Comparison of ENCODE assay signal across 8 cellular contexts in genomic region chr19:55301459-55302331, GRCh38. TPM values are rescaled to one million over a fixed set of nuclear protein-coding genes. Genes with fewer than 3 reads are reported as not detected.
DNase-seq lines count a peak whose midpoint lies in the region; ATAC-seq and TF ChIP-seq lines count a peak whose summit lies in the region.

No MANE protein-coding gene starts in this region.

- H3K4me3 ChIP-seq in HFF-Myc (replicated peaks; ENCODE audit: low read depth, low read length) (0 out of 2 replicates have a peak overlapping the region, but pooled peaks have one; percentile 6), body of pancreas (no peak overlapping the region), spleen (peak overlapping the region; percentile 18 to 69 (median 30))

- H3K36me3 ChIP-seq in body of pancreas (replicated peaks in 1 of 2; ENCODE audit: insufficient read depth in 1 of 2, low read depth in 2 of 2) (no peaks in the 10 kb centered on the region), spleen (peaks cover 0 to 6% (median 0%) of the 10 kb centered on the region in 6 donors)

- ATAC-seq in body of pancreas: peak; percentile 87
- no peak for ATAC-seq in GM18505 (IDR thresholded peaks at IDR 0.05; ENCODE audit: unreplicated experiment)

- intact Hi-C loops in body of pancreas (cut with DNase I) (loop anchor here (10.0 kb wide), 1 partner anchor 83 kb away; the partner anchor contains the start of genes RPL28 and TMEM238), spleen (cut with DNase I; ENCODE audit: low total_unique reads) (no loop called here)

- no peaks in the 10 kb centered on the region for H3K27me3 ChIP-seq in body of pancreas
- H3K27me3 ChIP-seq in spleen (replicated peaks in 1 of 7): peaks cover 0 to 10% (median 0%) of the 10 kb centered on the region in 7 donors

- peak; percentile 84 for DNase-seq in ELR (ENCODE audit: low read depth)
- DNase-seq in HFF-Myc (ENCODE audit: extremely low read depth, low read depth): peak; percentile 55
- DNase-seq in NCI-H1436 treated with DMSO at 0.1 percent for 48 hours (lab: John Stamatoyannopoulos, UW): peak; percentile 40
- peak; percentile 90 for DNase-seq in UCSD-AML1 (lab: John Stamatoyannopoulos, UW; ENCODE audit: unreplicated experiment)
- DNase-seq in body of pancreas: peak; percentile 88 to 92 (median 90)
- peak; percentile 98 for DNase-seq in iPS-NIHi7 (ENCODE audit: extremely low spot score)
- peak; percentile 97 for DNase-seq in spleen

- peak; percentile 84 for TF ChIP-seq CTCF in HFF-Myc (IDR thresholded peaks at IDR 0.05; ENCODE audit: low read depth, low read length, missing control alignments)
- TF ChIP-seq CTCF in body of pancreas (IDR thresholded peaks at IDR 0.05): peak; percentile 91 to 97 (median 96)
- TF ChIP-seq CTCF in spleen (IDR thresholded peaks at IDR 0.05 in 8 of 11, conservative IDR thresholded peaks at IDR 0.05 in 3 of 11): peak; percentile 96 to 100 (median 99)

- no peak for TF ChIP-seq POLR2A in body of pancreas (IDR thresholded peaks at IDR 0.05)
- no peak for TF ChIP-seq POLR2A in spleen (IDR thresholded peaks at IDR 0.05)
- no peak for TF ChIP-seq POLR2A in GM18505 (IDR thresholded peaks at IDR 0.05; ENCODE audit: borderline replicate concordance, extremely low read depth, insufficient read depth, insufficient read length)

- H3K4me1 ChIP-seq in body of pancreas (peaks cover 10% of the 10 kb centered on the region), spleen (peaks cover 0 to 18% (median 12%) of the 10 kb centered on the region in 6 donors)

- H3K27ac ChIP-seq in body of pancreas (no peak overlapping the region), spleen (peak overlapping the region in 6 of 8 donors; percentile 43 to 77 (median 60))

- 11 to 24% methylated on average over 20 to 42 of the region's 42 CpGs for WGBS in body of pancreas, 2 donors
- 11 to 19% (median 12%) methylated on average over 28 to 42 of the region's 42 CpGs for WGBS in spleen, 5 donors

- H3K9me3 ChIP-seq in body of pancreas: no peaks in the 10 kb centered on the region
- no peaks in the 10 kb centered on the region for H3K9me3 ChIP-seq in spleen

RNA-seq across cellular contexts. Expression of gene BRSK1, which starts 17.9 kb away (rescaled TPM):
- total RNA-seq in body of pancreas (1 to 10 TPM in 1 of 2 donors, under 1 TPM in 1; 0.66 to 1.0 TPM), spleen (1 to 10 TPM in 5 of 7 donors, under 1 TPM in 2; 0.79 to 2.9 (median 1.7) TPM)
- polyA plus RNA-seq in spleen: 1 to 10 TPM in 2 of 3 donors, under 1 TPM in 1; 0.70 to 1.5 (median 1.0) TPM

RNA-seq across cellular contexts. Expression of gene HSPBP1, which starts 21.8 kb away (rescaled TPM):
- 10 to 100 TPM; 12.5 to 51.1 TPM for total RNA-seq in body of pancreas
- 10 to 100 TPM; 14.2 to 26.8 (median 17.6) TPM for total RNA-seq in spleen
- 10 to 100 TPM; 14.2 to 27.0 (median 26.4) TPM for polyA plus RNA-seq in spleen

RNA-seq across cellular contexts. Expression of gene TMEM150B, which starts 23.4 kb away (rescaled TPM):
- total RNA-seq in body of pancreas: 1 to 10 TPM in 1 of 2 donors, not detected in 1; 1.0 TPM
- 10 to 100 TPM in 3 of 7 donors, 1 to 10 TPM in 4; 5.6 to 34.1 (median 9.9) TPM for total RNA-seq in spleen
- polyA plus RNA-seq in spleen: 1 to 10 TPM; 1.7 to 6.5 (median 4.1) TPM

RNA-seq across cellular contexts. Expression of gene KMT5C, which starts 38.0 kb away (rescaled TPM):
- 10 to 100 TPM; 14.8 to 17.6 TPM for total RNA-seq in body of pancreas
- 10 to 100 TPM; 10.5 to 18.1 (median 12.8) TPM for total RNA-seq in spleen
- 10 to 100 TPM in 1 of 3 donors, 1 to 10 TPM in 2; 5.7 to 12.2 (median 7.8) TPM for polyA plus RNA-seq in spleen

RNA-seq across cellular contexts. Expression of gene PPP6R1, which starts 42.9 kb away (rescaled TPM):
- 10 to 100 TPM; 19.2 to 20.8 TPM for total RNA-seq in body of pancreas
- 100 to 1,000 TPM; 113 to 150 (median 133) TPM for total RNA-seq in spleen
- polyA plus RNA-seq in spleen: 10 to 100 TPM; 49.2 to 90.5 (median 65.1) TPM

Comparison
In these comparisons a context has a peak if more than half of its experiments do, and no peak if none do; other contexts are left out.
1. DNase-seq: peak in every context shown above with its lines; median percentile 98 in iPS-NIHi7; 97 in spleen; 90 in UCSD-AML1; 90 in body of pancreas; 84 in ELR; 55 in HFF-Myc; 40 in NCI-H1436 treated with DMSO at 0.1 percent for 48 hours.
2. H3K4me3 ChIP-seq: peak in HFF-Myc (single experiment) and spleen (8 of 8); none in body of pancreas (0 of 2).
3. H3K27ac ChIP-seq: peak in spleen (6 of 8); none in body of pancreas (0 of 4).
4. Peak in every context shown above with its lines, with median percentiles within 50 percentile points of each other: CTCF ChIP-seq.